Comparison of ENCODE assay signal across 13 cellular contexts in genomic region chr18:45785015-45785597, GRCh38. TPM values are rescaled to one million over a fixed set of nuclear protein-coding genes. Genes with fewer than 3 reads are reported as not detected.
DNase-seq lines count a peak whose midpoint lies in the region; ATAC-seq, FAIRE-seq and TF ChIP-seq lines count a peak whose summit lies in the region.
"Had no signal": no experiment of that assay in that cellular context is flagged by ENCODE, and none has a peak within 500 bp of the region (broad histone marks: within the 10 kb centered on the region; RNA-seq: fewer than 3 reads in every experiment).

No MANE protein-coding gene starts in this region.

- H3K27me3 ChIP-seq in H1 (replicated peaks in 1 of 4; ENCODE audit: control insufficient read depth in 3 of 4, extremely low read depth in 1 of 4, insufficient read depth in 3 of 4, low read length in 3 of 4) (no peaks in the 10 kb centered on the region), upper lobe of right lung (no peaks in the 10 kb centered on the region), lower lobe of right lung (ENCODE audit: low read depth) (no peaks in the 10 kb centered on the region)

- H3K4me3 ChIP-seq in H1 (ENCODE audit: extremely low read depth in 1 of 4, insufficient read depth in 2 of 4, low read depth in 3 of 4, low read length in 4 of 4) (no peak overlapping the region), upper lobe of right lung (no peak overlapping the region), lower lobe of right lung (no peak overlapping the region)

- H3K9ac ChIP-seq in H1 (replicated peaks in 1 of 4; ENCODE audit: extremely low read depth in 1 of 4, low read depth in 3 of 4, low read length in 3 of 4) = no peak overlapping the region

- peaks cover 8% of the 10 kb centered on the region for H3K27me3 Mint-ChIP-seq in stimulated activated naive CD8-positive, alpha-beta T cell treated with anti-CD3 and anti-CD28 coated beads, Interleukin-15, Interleukin-2, amounts not matched to agents 100 ng/mL and 50 ng/mL, for 24 hours

- no peak overlapping the region for H3K4me2 ChIP-seq in H1 (ENCODE audit: insufficient read depth in 1 of 2, low read depth in 2 of 2, low read length in 2 of 2)

- no peak for TF ChIP-seq POLR2A in H1 (IDR thresholded peaks at IDR 0.05; ENCODE audit: control extremely low read depth in 1 of 2, low read depth in 2 of 2, low read length in 2 of 2)

- no peak for DNase-seq in stimulated activated naive CD8-positive, alpha-beta T cell treated with anti-CD3 and anti-CD28 coated beads, Interleukin-15, Interleukin-2, amounts not matched to agents 100 U/mL and 50 U/mL, for 24 hours
- DNase-seq in NCI-H69 (lab: John Stamatoyannopoulos, UW) = peak; percentile 29
- DNase-seq in H1 (ENCODE audit: low read depth in 1 of 2, low spot score in 2 of 2) = no peak
- DNase-seq in upper lobe of right lung = no peak
- no peak for DNase-seq in lower lobe of right lung
- DNase-seq in stimulated activated CD4-positive, alpha-beta T cell treated with anti-CD3 and anti-CD28 coated beads, Interleukin-1b, Interleukin-23, amount 100 ng/mL, for 48 hours = no peak
- DNase-seq in frontal cortex (ENCODE audit: low spot score in 2 of 2) = no peak
- DNase-seq: islet precursor cell, spleen had no signal

- no peak overlapping the region for H4K91ac ChIP-seq in H1 (replicated peaks; ENCODE audit: insufficient read length, low read length)

- H3K79me2 ChIP-seq in H1 (ENCODE audit: control insufficient read depth in 1 of 2, insufficient read depth in 2 of 2, low read length in 2 of 2) = no peaks in the 10 kb centered on the region

- H4K8ac ChIP-seq in H1 (ENCODE audit: extremely low read depth, insufficient read depth, low read length) = no peak overlapping the region

- WGBS in H1 (ENCODE audit: extremely low coverage in 1 of 2, insufficient coverage in 1 of 2, insufficient read length in 1 of 2, insufficient replicate concordance in 2 of 2, low coverage in 1 of 2, low lambda C conversion rate in 2 of 2, missing lambda C conversion rate in 1 of 2), 2 experiments = 83% methylated on average over 4 of the region's 4 CpGs; no CpG with 5 or more reads in 1 of the 2 experiments

- intact Hi-C loops in upper lobe of right lung (cut with DNase I) (no loop called here), lower lobe of right lung (cut with DNase I) (no loop called here)

- peak overlapping the region; percentile 61; the same call in 1 of the 2 replicates for H2BK20ac ChIP-seq in H1 (ENCODE audit: low read length)

- no peak for ATAC-seq in stimulated activated naive CD8-positive, alpha-beta T cell treated with anti-CD3 and anti-CD28 coated beads, Interleukin-15, Interleukin-2, amounts not matched to agents 100 U/mL and 50 U/mL, for 24 hours
- ATAC-seq in upper lobe of right lung (peak; percentile 24), lower lobe of right lung (no peak)

- no peak overlapping the region for H3K4ac ChIP-seq in H1 (replicated peaks; ENCODE audit: insufficient read length, low read depth, low read length)

- no peaks in the 10 kb centered on the region for H3K36me3 Mint-ChIP-seq in stimulated activated naive CD8-positive, alpha-beta T cell treated with anti-CD3 and anti-CD28 coated beads, Interleukin-15, Interleukin-2, amounts not matched to agents 100 ng/mL and 50 ng/mL, for 24 hours (ENCODE audit: low read depth)
- H3K36me3 Mint-ChIP-seq: CD4-positive, CD25-positive, alpha-beta regulatory T cell had no signal

- H3K27ac ChIP-seq in H1 (ENCODE audit: low read depth, low read length) (no peak overlapping the region), upper lobe of right lung (no peak overlapping the region), lower lobe of right lung (no peak overlapping the region)

- H3K4me1 ChIP-seq in H1 (replicated peaks in 1 of 4; ENCODE audit: control insufficient read depth in 3 of 4, insufficient read depth in 4 of 4, low read length in 3 of 4) = peaks cover 0 to 11% (median 6%) of the 10 kb centered on the region in 4 experiments; a peak in 4 of 7 replicates
- H3K4me1 ChIP-seq in upper lobe of right lung = no peaks in the 10 kb centered on the region
- peaks cover 6% of the 10 kb centered on the region for H3K4me1 ChIP-seq in lower lobe of right lung

- no peak overlapping the region for H3K18ac ChIP-seq in H1 (ENCODE audit: extremely low read depth, low read length)

- H3K56ac ChIP-seq in H1 (replicated peaks; ENCODE audit: insufficient read length, low read depth, low read length) = no peak overlapping the region

- no peaks in the 10 kb centered on the region for H3K36me3 ChIP-seq in H1 (ENCODE audit: control insufficient read depth in 2 of 4, insufficient read depth in 4 of 4, low read length in 3 of 4)
- H3K36me3 ChIP-seq in upper lobe of right lung = no peaks in the 10 kb centered on the region
- no peaks in the 10 kb centered on the region for H3K36me3 ChIP-seq in lower lobe of right lung
- H3K36me3 ChIP-seq: spleen had no signal

- no peaks in the 10 kb centered on the region for H3K23me2 ChIP-seq in H1 (ENCODE audit: low read depth, low read length)

- H3K23ac ChIP-seq in H1 (ENCODE audit: insufficient read length) = no peak overlapping the region

- TF ChIP-seq EP300 in H1 (IDR thresholded peaks at IDR 0.05; ENCODE audit: borderline replicate concordance in 1 of 2, low read depth in 2 of 2, low read length in 2 of 2) = no peak

- 0 out of 2 replicates have a peak overlapping the region, but pooled peaks have one; percentile 50 for H2BK12ac ChIP-seq in H1 (ENCODE audit: low read depth, low read length)

- H3K9me3 ChIP-seq in H1 (ENCODE audit: insufficient read depth in 2 of 2, low read depth in 1 of 2, low read length in 1 of 2) (no peaks in the 10 kb centered on the region), upper lobe of right lung (no peaks in the 10 kb centered on the region), lower lobe of right lung (no peaks in the 10 kb centered on the region)
- H3K9me3 ChIP-seq: spleen had no signal

- H2BK120ac ChIP-seq in H1 (replicated peaks; ENCODE audit: low read depth, low read length) = no peak overlapping the region

- H4K5ac ChIP-seq in H1 (ENCODE audit: insufficient read length, low read depth, low read length) = no peak overlapping the region

- no peak overlapping the region for H3K14ac ChIP-seq in H1 (ENCODE audit: insufficient read length)

- no peak overlapping the region for H2AK5ac ChIP-seq in H1 (ENCODE audit: low read depth, low read length)

- no peaks in the 10 kb centered on the region for H4K20me1 ChIP-seq in H1 (replicated peaks in 1 of 2; ENCODE audit: control insufficient read depth in 1 of 2, insufficient read depth in 2 of 2, low read length in 2 of 2)

- POLR2A ChIA-PET in H1 (lab: Charles Lee; ENCODE audit: partially characterized antibody) = no interaction called here

- peak overlapping the region; percentile 45 for H3K27ac Mint-ChIP-seq in stimulated activated naive CD8-positive, alpha-beta T cell treated with anti-CD3 and anti-CD28 coated beads, Interleukin-15, Interleukin-2, amounts not matched to agents 100 ng/mL and 50 ng/mL, for 24 hours
- H3K27ac Mint-ChIP-seq: CD4-positive, CD25-positive, alpha-beta regulatory T cell had no signal

- H3K9me3 Mint-ChIP-seq in stimulated activated naive CD8-positive, alpha-beta T cell treated with anti-CD3 and anti-CD28 coated beads, Interleukin-15, Interleukin-2, amounts not matched to agents 100 ng/mL and 50 ng/mL, for 24 hours = no peaks in the 10 kb centered on the region
- H3K9me3 Mint-ChIP-seq: CD4-positive, CD25-positive, alpha-beta regulatory T cell had no signal

- no peak overlapping the region for H2BK5ac ChIP-seq in H1 (ENCODE audit: low read depth, low read length)

- TF ChIP-seq CTCF in H1 (IDR thresholded peaks at IDR 0.05; ENCODE audit: control extremely low read depth in 1 of 3, insufficient read depth in 1 of 3, low read depth in 1 of 3, low read length in 3 of 3) (no peak), upper lobe of right lung (IDR thresholded peaks at IDR 0.05) (no peak), lower lobe of right lung (IDR thresholded peaks at IDR 0.05) (no peak)

- no peaks in the 10 kb centered on the region for H3K79me1 ChIP-seq in H1 (ENCODE audit: low read depth, low read length)

- no peak overlapping the region for H3K4me3 Mint-ChIP-seq in stimulated activated naive CD8-positive, alpha-beta T cell treated with anti-CD3 and anti-CD28 coated beads, Interleukin-15, Interleukin-2, amounts not matched to agents 100 ng/mL and 50 ng/mL, for 24 hours

- H2AFZ ChIP-seq in H1 (ENCODE audit: low read length) = no peak overlapping the region

- CTCF ChIA-PET in H1 (lab: Charles Lee; ENCODE audit: partially characterized antibody) = interaction anchor here (1.0 kb wide), 2 partner anchors 22 to 60 kb away, joined by 3 to 5 read pairs; no protein-coding TSS in a partner anchor

- H3K4me1 Mint-ChIP-seq in stimulated activated naive CD8-positive, alpha-beta T cell treated with anti-CD3 and anti-CD28 coated beads, Interleukin-15, Interleukin-2, amounts not matched to agents 100 ng/mL and 50 ng/mL, for 24 hours (ENCODE audit: low read depth) = no peaks in the 10 kb centered on the region

- TF ChIP-seq RAD21 in H1 (IDR thresholded peaks at IDR 0.05 in 1 of 2, conservative IDR thresholded peaks at IDR 0.05 in 1 of 2; ENCODE audit: low read depth in 2 of 2, low read length in 2 of 2) = no peak

- no peak overlapping the region; the same call in 1 of the 2 replicates for H2BK15ac ChIP-seq in H1 (ENCODE audit: low read length)

- FAIRE-seq in H1 (lab: Jason Lieb, UNC) = no peak
- no peak for FAIRE-seq in frontal cortex (lab: Jason Lieb, UNC)

TF ChIP-seq in H1, 55 proteins besides CTCF, POLR2A, EP300 and RAD21 (continues in another document):
- no peak for TF ChIP-seq GTF2F1 (IDR thresholded peaks at IDR 0.05; ENCODE audit: borderline replicate concordance, low read depth, low read length)
- no peak for TF ChIP-seq YY1 (IDR thresholded peaks at IDR 0.05; ENCODE audit: low read depth, low read length)
- no peak for TF ChIP-seq SP2 (IDR thresholded peaks at IDR 0.05; ENCODE audit: low read length)
- TF ChIP-seq JUND (IDR thresholded peaks at IDR 0.05; ENCODE audit: low read length) = no peak
- no peak for TF ChIP-seq HDAC2 (IDR thresholded peaks at IDR 0.05; ENCODE audit: borderline replicate concordance in 1 of 2, low read depth in 2 of 2, low read length in 2 of 2)
- no peak for TF ChIP-seq SUZ12 (IDR thresholded peaks at IDR 0.05; ENCODE audit: low read length)

RNA-seq across cellular contexts. Expression of gene SIGLEC15, which starts 40.4 kb away (rescaled TPM):
- total RNA-seq in H1 (2021; fragmentation: NEBNext Ultra II Directional; extraction: Animal tissue kit (Norgen Biotek cat#: 25700)) = 0.37 and 0.54 TPM in 2 replicates
- 0.20 and 0.39 TPM in 2 replicates for polyA plus RNA-seq in H1 (2011; rRNA removed)
- 0.16 TPM for polyA plus RNA-seq in H1 (2011; cell fraction: cytosol; rRNA removed)
- polyA plus RNA-seq in H1 (2011; cell fraction: nucleus; rRNA removed) = 0.23 TPM
- 0.12 to 0.42 TPM (median 0.25 TPM) in 4 replicates for polyA plus RNA-seq in H1 (2012, experiment 1 of 2)
- 0.14 TPM for polyA plus RNA-seq in H1 (2012, experiment 2 of 2)
- 0.24 TPM for polyA plus RNA-seq in H1 (2013, experiment 1 of 2)
- polyA plus RNA-seq in H1 (2013, experiment 2 of 2) = 0.22 TPM
- polyA minus RNA-seq in H1 (2011; rRNA and poly(A)+ RNA removed) = 0.13 and 0.20 TPM in 2 replicates
- polyA minus RNA-seq in H1 (2011; cell fraction: cytosol; rRNA and poly(A)+ RNA removed) = not detected
- polyA minus RNA-seq in H1 (2011; cell fraction: nucleus; rRNA and poly(A)+ RNA removed) = not detected
- total RNA-seq in upper lobe of right lung = 0.32 TPM
- total RNA-seq in lower lobe of right lung = 0.35 TPM
- total RNA-seq in frontal cortex = not detected
- total RNA-seq: CD4-positive, CD25-positive, alpha-beta regulatory T cell; T-helper 1 cell treated with Interleukin-12 subunit alpha and Interleukin-12 subunit beta and Interleukin-4 antibody, amounts not matched to agents 30 ng/mL and 1 ng/mL, for 36 hours had no signal
- polyA plus RNA-seq: neural cell had no signal
